In the genomic region with DNA sequence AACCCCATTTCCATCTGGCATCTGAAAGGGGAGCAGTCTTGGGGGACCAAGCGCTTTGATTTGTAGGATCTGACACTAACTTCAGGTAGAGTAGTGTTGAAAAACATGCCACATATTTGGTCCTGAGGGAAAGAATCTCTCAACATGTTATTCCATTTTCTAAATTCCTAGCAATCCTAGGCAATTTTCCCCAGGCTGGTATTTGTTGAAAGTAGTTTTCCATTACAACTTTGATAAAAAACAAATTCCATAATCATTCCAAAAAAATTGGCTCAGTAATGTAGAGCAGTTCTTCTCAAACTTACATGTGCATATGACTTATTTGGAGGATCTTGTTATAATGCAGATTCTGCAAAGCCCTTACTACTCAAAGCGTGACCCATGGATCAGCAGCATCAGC, we compare ENCODE assay signal across 19 cellular contexts.
A peak's percentile ranks its signal among the peaks of the same experiment; 100 is the strongest.
DNase-seq lines count a peak whose midpoint lies in the region; ATAC-seq and TF ChIP-seq lines count a peak whose summit lies in the region.
"Had no signal": no experiment of that assay in that cellular context is flagged by ENCODE, and none has a peak within 500 bp of the region (broad histone marks: within the 10 kb centered on the region; RNA-seq: fewer than 3 reads in every experiment).

No MANE protein-coding gene starts in this region.

- 75% methylated on average over 2 of the region's 2 CpGs for WGBS in right lobe of liver (ENCODE audit: insufficient coverage, low coverage, low lambda C conversion rate, missing lambda C conversion rate)

- no peak overlapping the region for H3K27ac ChIP-seq in right lobe of liver
- no peak overlapping the region for H3K27ac ChIP-seq in effector memory CD4-positive, alpha-beta T cell (ENCODE audit: insufficient read depth, low read length, poor library complexity, severe bottlenecking)
- H3K27ac ChIP-seq: A549, BLaER1, GM23248 had no signal

- H3K4me3 ChIP-seq in adipocyte (ENCODE audit: low read length) (no peak overlapping the region), fibroblast of the aortic adventitia (ENCODE audit: low read depth, low read length) (no peak overlapping the region), right lobe of liver (no peak overlapping the region)
- H3K4me3 ChIP-seq in effector memory CD4-positive, alpha-beta T cell (ENCODE audit: insufficient read depth, low read depth, low read length, poor library complexity, severe bottlenecking): no peak overlapping the region
- H3K4me3 ChIP-seq: A549, BLaER1, GM12878, GM23248 had no signal

- peak; percentile 25 for DNase-seq in AG20443 (ENCODE audit: low spot score)
- peak; percentile 46 for DNase-seq in adipocyte (ENCODE audit: low read depth)
- peak; percentile 29 for DNase-seq in fibroblast of the aortic adventitia (ENCODE audit: low read depth)
- DNase-seq in right lobe of liver: no peak
- no peak for DNase-seq in C1 segment of cervical spinal cord (lab: John Stamatoyannopoulos, UW)
- no peak for DNase-seq in anterior cingulate cortex (lab: John Stamatoyannopoulos, UW)
- DNase-seq in effector memory CD4-positive, alpha-beta T cell: no peak
- DNase-seq: 8988T; ACHN; Calu3; CD4-positive, alpha-beta memory T cell; COR-L47; DMS79 treated with DMSO at 0.1 percent for 48 hours; GM23248; H7; HCEC 1CT had no signal

- H3K4me1 ChIP-seq in adipocyte (ENCODE audit: control insufficient read depth, insufficient read depth, low read length) (peaks cover 8% of the 10 kb centered on the region), right lobe of liver (no peaks in the 10 kb centered on the region)
- H3K4me1 ChIP-seq in effector memory CD4-positive, alpha-beta T cell (ENCODE audit: control insufficient read depth, insufficient read depth, low read length, poor library complexity, severe bottlenecking): no peaks in the 10 kb centered on the region
- H3K4me1 ChIP-seq: A549, BLaER1 had no signal

- ATAC-seq in right lobe of liver: no peak
- ATAC-seq: A549, GM12878 had no signal

- no peak for TF ChIP-seq CTCF in fibroblast of the aortic adventitia (IDR thresholded peaks at IDR 0.05; ENCODE audit: insufficient read depth, low read length)
- TF ChIP-seq CTCF in right lobe of liver (IDR thresholded peaks at IDR 0.05): no peak

- H3K27me3 ChIP-seq in adipocyte (replicated peaks; ENCODE audit: control insufficient read depth, insufficient read depth, low read length): no peaks in the 10 kb centered on the region
- no peaks in the 10 kb centered on the region for H3K27me3 ChIP-seq in right lobe of liver
- no peaks in the 10 kb centered on the region for H3K27me3 ChIP-seq in effector memory CD4-positive, alpha-beta T cell (replicated peaks; ENCODE audit: control insufficient read depth, insufficient read depth, low read length, poor library complexity, severe bottlenecking)
- H3K27me3 ChIP-seq: BLaER1 had no signal

- intact Hi-C loops in right lobe of liver (cut with DNase I): no loop called here

- H3K9ac ChIP-seq in adipocyte (ENCODE audit: low read length): no peak overlapping the region
- H3K9ac ChIP-seq: BLaER1, GM23248 had no signal

- TF ChIP-seq POLR2A in right lobe of liver (IDR thresholded peaks at IDR 0.05): no peak

- H3K9me3 ChIP-seq in adipocyte (ENCODE audit: control insufficient read depth, low read length) (no peaks in the 10 kb centered on the region), right lobe of liver (no peaks in the 10 kb centered on the region)
- H3K9me3 ChIP-seq in effector memory CD4-positive, alpha-beta T cell (ENCODE audit: control insufficient read depth, low read length): no peaks in the 10 kb centered on the region

- H3K36me3 ChIP-seq in adipocyte (ENCODE audit: control insufficient read depth, insufficient read depth, low read length, severe bottlenecking) (no peaks in the 10 kb centered on the region), right lobe of liver (no peaks in the 10 kb centered on the region)
- no peaks in the 10 kb centered on the region for H3K36me3 ChIP-seq in effector memory CD4-positive, alpha-beta T cell (ENCODE audit: control insufficient read depth, insufficient read depth, low read length)
- H3K36me3 ChIP-seq: BLaER1 had no signal

Comparison
In these comparisons a context has a peak if more than half of its experiments do, and no peak if none do; other contexts are left out.
1. DNase-seq: peak in AG20443 (single experiment), adipocyte (single experiment) and fibroblast of the aortic adventitia (single experiment); none in right lobe of liver (0 of 3), C1 segment of cervical spinal cord (0 of 14), anterior cingulate cortex (0 of 58) and effector memory CD4-positive, alpha-beta T cell (0 of 3).